ENCODE assay signal across 10 cellular contexts in genomic region chr12:106030210-106031175, GRCh38.
DNase-seq lines count a peak whose midpoint lies in the region; ATAC-seq and TF ChIP-seq lines count a peak whose summit lies in the region.
"Had no signal": no experiment of that assay in that cellular context is flagged by ENCODE, and none has a peak within 500 bp of the region (broad histone marks: within the 10 kb centered on the region; RNA-seq: fewer than 3 reads in every experiment).

No MANE protein-coding gene starts in this region.

- H3K4me1 Mint-ChIP-seq in natural killer cell: no peaks in the 10 kb centered on the region

- no peak for DNase-seq in left cardiac atrium
- no peak for DNase-seq in Right ventricle myocardium inferior (ENCODE audit: missing footprints)
- peak; percentile 57 to 70 for DNase-seq in SJCRH30
- peak; percentile 5 for DNase-seq in fibroblast of the conjunctiva (ENCODE audit: low read depth)
- no peak for DNase-seq in aorta
- no peak for DNase-seq in NK-92 treated with Interleukin-12 subunit alpha and Interleukin-12 subunit beta, amount 100 ng/mL, for 24 hours (lab: John Stamatoyannopoulos, UW)
- no peak for DNase-seq in natural killer cell
- DNase-seq: RPMI8226 had no signal

- peaks cover 20% of the 10 kb centered on the region for H3K4me1 ChIP-seq in SJCRH30
- no peaks in the 10 kb centered on the region for H3K4me1 ChIP-seq in aorta (ENCODE audit: control insufficient read depth in 1 of 2, insufficient read depth in 2 of 2, low read length in 2 of 2)

- H3K27ac ChIP-seq in SJCRH30 (peak overlapping the region; percentile 89), aorta (ENCODE audit: low read depth in 1 of 2, low read length in 2 of 2) (peak overlapping the region in 1 of 2 donors; percentile 54)

- no peak overlapping the region for H3K4me3 Mint-ChIP-seq in natural killer cell
- H3K4me3 Mint-ChIP-seq: stimulated activated naive CD8-positive, alpha-beta T cell treated with anti-CD3 and anti-CD28 coated beads, Interleukin-15, Interleukin-2, amounts not matched to agents 100 ng/mL and 50 ng/mL, for 24 hours had no signal

- peaks cover 11 to 26% of the 10 kb centered on the region in 2 donors for H3K27me3 Mint-ChIP-seq in natural killer cell (ENCODE audit: low read depth in 2 of 2)

- H3K9me3 Mint-ChIP-seq in natural killer cell: no peaks in the 10 kb centered on the region
- H3K9me3 Mint-ChIP-seq: stimulated activated naive CD8-positive, alpha-beta T cell treated with anti-CD3 and anti-CD28 coated beads, Interleukin-15, Interleukin-2, amounts not matched to agents 100 ng/mL and 50 ng/mL, for 24 hours had no signal

- H3K4me3 ChIP-seq in SJCRH30 (peak overlapping the region; percentile 15), aorta (ENCODE audit: low read length in 2 of 2) (peak overlapping the region in 1 of 2 donors; percentile 6)

- H3K27ac Mint-ChIP-seq in natural killer cell: no peak overlapping the region
- H3K27ac Mint-ChIP-seq: stimulated activated naive CD8-positive, alpha-beta T cell treated with anti-CD3 and anti-CD28 coated beads, Interleukin-15, Interleukin-2, amounts not matched to agents 100 ng/mL and 50 ng/mL, for 24 hours had no signal

- no peak for TF ChIP-seq CTCF in natural killer cell (IDR thresholded peaks at IDR 0.05)

- H3K27me3 ChIP-seq in SJCRH30: no peaks in the 10 kb centered on the region
- no peaks in the 10 kb centered on the region for H3K27me3 ChIP-seq in aorta (ENCODE audit: control insufficient read depth in 1 of 2, insufficient read depth in 2 of 2, low read length in 1 of 2)

- H3K36me3 ChIP-seq in SJCRH30: no peaks in the 10 kb centered on the region
- no peaks in the 10 kb centered on the region for H3K36me3 ChIP-seq in aorta (ENCODE audit: control insufficient read depth in 1 of 2, insufficient read depth in 2 of 2, low read length in 1 of 2)

- H3K9me3 ChIP-seq in SJCRH30 (replicated peaks) (no peaks in the 10 kb centered on the region), aorta (ENCODE audit: control insufficient read depth, low read length) (no peaks in the 10 kb centered on the region)

- 15 to 20% methylated on average over 12 of the region's 12 CpGs for WGBS in aorta, 2 donors

- intact Hi-C loops in left cardiac atrium (cut with DNase I): no loop called here
- intact Hi-C loops in Right ventricle myocardium inferior (cut with DNase I): no loop called here
- intact Hi-C loops in aorta (cut with DNase I): loop anchor here (5.0 kb wide), 1 partner anchor 42 kb away; no protein-coding TSS in a partner anchor
- intact Hi-C loops in natural killer cell (cut with micrococcal nuclease): no loop called here

- peak; percentile 70 to 95 for ATAC-seq in left cardiac atrium
- no peak for ATAC-seq in Right ventricle myocardium inferior
- ATAC-seq in aorta (ENCODE audit: low FRiP score): peak; percentile 12
- no peak for ATAC-seq in natural killer cell
- ATAC-seq in HG02840 (IDR thresholded peaks at IDR 0.05; ENCODE audit: low FRiP score, unreplicated experiment): no peak

- H3K36me3 Mint-ChIP-seq in natural killer cell: no peaks in the 10 kb centered on the region

Comparison
In these comparisons a context has a peak if more than half of its experiments do, and no peak if none do; other contexts are left out.
1. ATAC-seq: peak in left cardiac atrium (2 of 2) and aorta (single experiment); none in Right ventricle myocardium inferior (single experiment), natural killer cell (0 of 3) and HG02840 (single experiment).
2. DNase-seq: peak in SJCRH30 (2 of 2) and fibroblast of the conjunctiva (single experiment); none in left cardiac atrium (single experiment), Right ventricle myocardium inferior (single experiment), aorta (0 of 2), NK-92 treated with Interleukin-12 subunit alpha and Interleukin-12 subunit beta, amount 100 ng/mL, for 24 hours (single experiment) and natural killer cell (single experiment).
3. intact Hi-C loops: an anchor here in aorta (5.0 kb wide); none called in left cardiac atrium, Right ventricle myocardium inferior and natural killer cell.